13 cellular contexts compared by ENCODE assay signal in genomic region chr1:12170263-12170671, GRCh38. TPM values are rescaled to one million over a fixed set of nuclear protein-coding genes. Genes with fewer than 3 reads are reported as not detected.
DNase-seq lines count a peak whose midpoint lies in the region; ATAC-seq, FAIRE-seq and TF ChIP-seq lines count a peak whose summit lies in the region.
"Had no signal": no experiment of that assay in that cellular context is flagged by ENCODE, and none has a peak within 500 bp of the region (broad histone marks: within the 10 kb centered on the region; RNA-seq: fewer than 3 reads in every experiment).

No MANE protein-coding gene starts in this region.

- peaks cover 0 to 39% (median 0%) of the 10 kb centered on the region in 6 donors for H3K36me3 ChIP-seq in spleen

- H3K4me3 ChIP-seq in spleen = peak overlapping the region in 4 of 8 donors; percentile 87 to 98 (median 94)

- H3K4me1 ChIP-seq in spleen = peaks cover 57 to 96% (median 91%) of the 10 kb centered on the region in 6 donors

- no peaks in the 10 kb centered on the region for H3K27me3 Mint-ChIP-seq in activated CD8-positive, alpha-beta T cell treated with anti-CD3 and anti-CD28 coated beads, Interleukin-2, amount 10 ng/mL, durations not matched to agents 7 days and 5 days (ENCODE audit: low read depth)

- peaks cover 78% of the 10 kb centered on the region for H3K4me1 Mint-ChIP-seq in activated CD8-positive, alpha-beta T cell treated with anti-CD3 and anti-CD28 coated beads, Interleukin-2, amount 10 ng/mL, durations not matched to agents 7 days and 5 days (ENCODE audit: low read depth)

- CTCF ChIA-PET in activated CD8-positive, alpha-beta T cell treated with anti-CD3 and anti-CD28 coated beads, Interleukin-2, amount 10 ng/mL, durations not matched to agents 7 days and 5 days (lab: Charles Lee) = interaction anchor here (2.8 kb wide), 1 partner anchor 45 kb away, joined by 33 read pairs; no protein-coding TSS in a partner anchor

- TF ChIP-seq CTCF in spleen (IDR thresholded peaks at IDR 0.05 in 8 of 11, conservative IDR thresholded peaks at IDR 0.05 in 3 of 11) (no peak), D721Med (IDR thresholded peaks at IDR 0.05; ENCODE audit: insufficient read depth, missing control alignments) (no peak)

- POLR2A ChIA-PET in activated CD8-positive, alpha-beta T cell treated with anti-CD3 and anti-CD28 coated beads, Interleukin-2, amount 10 ng/mL, durations not matched to agents 7 days and 5 days (lab: Charles Lee) = interaction anchor here (1.4 kb wide), 1 partner anchor 23 kb away, joined by 4 read pairs; no protein-coding TSS in a partner anchor

- no peaks in the 10 kb centered on the region for H3K9me3 Mint-ChIP-seq in activated CD8-positive, alpha-beta T cell treated with anti-CD3 and anti-CD28 coated beads, Interleukin-2, amount 10 ng/mL, durations not matched to agents 7 days and 5 days (ENCODE audit: insufficient read depth)

- no peaks in the 10 kb centered on the region for H3K9me3 ChIP-seq in spleen

- peak overlapping the region in 7 of 8 donors; percentile 95 to 99 (median 98) for H3K27ac ChIP-seq in spleen

- FAIRE-seq in D721Med (lab: Jason Lieb, UNC) (no peak), urothelium cell line (lab: Jason Lieb, UNC) (no peak)

- peaks cover 56% of the 10 kb centered on the region for H3K36me3 Mint-ChIP-seq in activated CD8-positive, alpha-beta T cell treated with anti-CD3 and anti-CD28 coated beads, Interleukin-2, amount 10 ng/mL, durations not matched to agents 7 days and 5 days (ENCODE audit: low read depth)

- H3K27me3 ChIP-seq in spleen (replicated peaks in 1 of 7) = no peaks in the 10 kb centered on the region

- H3K4me3 Mint-ChIP-seq in activated CD8-positive, alpha-beta T cell treated with anti-CD3 and anti-CD28 coated beads, Interleukin-2, amount 10 ng/mL, durations not matched to agents 7 days and 5 days = peak overlapping the region; percentile 100

- WGBS in spleen, 5 donors = 62 to 79% (median 74%) methylated on average over 9 of the region's 9 CpGs

- intact Hi-C loops in left colon (cut with DNase I, micrococcal nuclease) (no loop called here), spleen (cut with DNase I; ENCODE audit: low total_unique reads) (no loop called here)

- DNase-seq in activated T-cell treated with anti-CD3 and anti-CD28 coated beads, Interleukin-2, amount 50 U/mL, for 1 hour = peak; percentile 41
- DNase-seq in activated T-cell treated with anti-CD3 and anti-CD28 coated beads, Interleukin-2, amount 50 U/mL, for 48 hours = no peak
- DNase-seq in activated CD8-positive, alpha-beta T cell treated with anti-CD3 and anti-CD28 coated beads, Interleukin-2, amount 10 ng/mL, durations not matched to agents 7 days and 5 days = no peak
- DNase-seq in left colon = no peak
- peak; percentile 71 for DNase-seq in spleen
- DNase-seq in D721Med (ENCODE audit: insufficient read length, low spot score) = no peak
- no peak for DNase-seq in NCI-H2171 treated with DMSO at 0.1 percent for 48 hours (lab: John Stamatoyannopoulos, UW)
- no peak for DNase-seq in urothelium cell line (ENCODE audit: low spot score)
- DNase-seq: activated gamma-delta T cell treated with Interleukin-2 at 50 U/mL for 16 hours; NCI-H1417 treated with DMSO at 0.1 percent for 48 hours; NCI-H526 treated with DMSO at 0.1 percent for 48 hours; SHP77; stimulated activated CD4-positive, alpha-beta T cell treated with anti-CD3 and anti-CD28 coated beads, Interleukin-15, amount 100 ng/mL, for 24 hours had no signal

- peak overlapping the region; percentile 97 for H3K27ac Mint-ChIP-seq in activated CD8-positive, alpha-beta T cell treated with anti-CD3 and anti-CD28 coated beads, Interleukin-2, amount 10 ng/mL, durations not matched to agents 7 days and 5 days

- TF ChIP-seq POLR2A in spleen (IDR thresholded peaks at IDR 0.05) = no peak

- ATAC-seq in activated CD8-positive, alpha-beta T cell treated with anti-CD3 and anti-CD28 coated beads, Interleukin-2, amount 10 ng/mL, durations not matched to agents 7 days and 5 days = no peak
- ATAC-seq in left colon = peak; percentile 16

RNA-seq across cellular contexts. Expression of gene TNFRSF1B, which starts 3.5 kb away (rescaled TPM):
- 100 to 1,000 TPM; 274 to 284 TPM for total RNA-seq in activated CD8-positive, alpha-beta T cell treated with anti-CD3 and anti-CD28 coated beads, Interleukin-2, amount 10 ng/mL, durations not matched to agents 7 days and 5 days
- total RNA-seq in left colon = 10 to 100 TPM; 18.6 to 28.3 TPM
- total RNA-seq in spleen = 100 to 1,000 TPM; 142 to 233 (median 183) TPM
- polyA plus RNA-seq in spleen = 10 to 100 TPM; 28.5 to 63.2 (median 36.8) TPM

RNA-seq across cellular contexts. Expression of gene VPS13D, which starts 59.6 kb away (rescaled TPM):
- 10 to 100 TPM; 32.5 to 39.9 TPM for total RNA-seq in activated CD8-positive, alpha-beta T cell treated with anti-CD3 and anti-CD28 coated beads, Interleukin-2, amount 10 ng/mL, durations not matched to agents 7 days and 5 days
- total RNA-seq in left colon = 10 to 100 TPM; 76.1 to 99.9 TPM
- 100 to 1,000 TPM in 1 of 7 donors, 10 to 100 TPM in 6; 70.3 to 108 (median 93.7) TPM for total RNA-seq in spleen
- 10 to 100 TPM; 10.1 to 15.3 (median 10.5) TPM for polyA plus RNA-seq in spleen

Comparison
In these comparisons a context has a peak if more than half of its experiments do, and no peak if none do; other contexts are left out.
1. DNase-seq: peak in activated T-cell treated with anti-CD3 and anti-CD28 coated beads, Interleukin-2, amount 50 U/mL, for 1 hour (single experiment) and spleen (single experiment); none in activated T-cell treated with anti-CD3 and anti-CD28 coated beads, Interleukin-2, amount 50 U/mL, for 48 hours (0 of 2), activated CD8-positive, alpha-beta T cell treated with anti-CD3 and anti-CD28 coated beads, Interleukin-2, amount 10 ng/mL, durations not matched to agents 7 days and 5 days (single experiment), left colon (0 of 2), D721Med (single experiment), NCI-H2171 treated with DMSO at 0.1 percent for 48 hours (single experiment) and urothelium cell line (single experiment).
2. RNA of gene TNFRSF1B, which starts 3.5 kb away (total RNA-seq): 274 to 284 TPM in activated CD8-positive, alpha-beta T cell treated with anti-CD3 and anti-CD28 coated beads, Interleukin-2, amount 10 ng/mL, durations not matched to agents 7 days and 5 days and 142 to 233 TPM in spleen; 18.6 to 28.3 TPM in left colon; every median in the first group is over 4 times any median in the second.